Comparison of ENCODE assay signal across 1 cellular context in the genomic region with DNA sequence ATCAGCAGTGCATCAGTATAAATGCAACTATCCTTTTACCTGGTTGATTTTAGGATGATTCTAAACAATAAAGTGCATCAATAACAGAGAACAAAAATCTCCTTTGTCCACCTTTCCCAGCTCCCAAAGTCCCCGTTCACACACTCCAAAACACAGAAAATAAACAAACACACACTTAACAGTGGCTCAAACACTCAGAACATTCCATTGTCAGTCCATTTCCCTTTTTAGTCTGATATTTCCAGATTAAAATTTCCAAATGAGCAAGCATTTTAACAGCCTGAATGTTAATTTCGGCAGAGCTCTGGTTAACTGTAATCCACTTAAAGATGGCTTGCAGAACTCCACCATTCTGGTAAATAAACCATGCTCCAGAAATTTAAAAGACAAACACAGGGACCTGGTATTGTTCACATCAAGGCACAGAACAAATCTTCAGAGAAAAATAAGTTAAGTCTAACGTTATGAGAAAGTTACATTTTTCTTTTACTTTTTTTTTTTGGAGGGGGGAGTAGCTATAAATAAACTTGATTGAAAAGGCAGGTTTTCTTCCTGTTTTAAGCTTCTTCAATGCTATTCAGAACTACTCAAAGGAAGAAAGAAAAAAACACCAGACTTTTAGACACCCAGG.
TF ChIP-seq lines count a peak whose summit lies in the region.

No MANE protein-coding gene starts in this region.

TF ChIP-seq in A549, 52 proteins besides CTCF, POLR2A, EP300 and RAD21 (continued from another document):
- TF ChIP-seq, protein P1, sequence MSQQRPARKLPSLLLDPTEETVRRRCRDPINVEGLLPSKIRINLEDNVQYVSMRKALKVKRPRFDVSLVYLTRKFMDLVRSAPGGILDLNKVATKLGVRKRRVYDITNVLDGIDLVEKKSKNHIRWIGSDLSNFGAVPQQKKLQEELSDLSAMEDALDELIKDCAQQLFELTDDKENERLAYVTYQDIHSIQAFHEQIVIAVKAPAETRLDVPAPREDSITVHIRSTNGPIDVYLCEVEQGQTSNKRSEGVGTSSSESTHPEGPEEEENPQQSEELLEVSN (IDR thresholded peaks at IDR 0.05; ENCODE audit: borderline replicate concordance, low read depth) = no peak
- TF ChIP-seq PHF8 (IDR thresholded peaks at IDR 0.05; ENCODE audit: borderline replicate concordance, low read depth) = no peak
- TF ChIP-seq, protein P2, sequence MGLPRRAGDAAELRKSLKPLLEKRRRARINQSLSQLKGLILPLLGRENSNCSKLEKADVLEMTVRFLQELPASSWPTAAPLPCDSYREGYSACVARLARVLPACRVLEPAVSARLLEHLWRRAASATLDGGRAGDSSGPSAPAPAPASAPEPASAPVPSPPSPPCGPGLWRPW (IDR thresholded peaks at IDR 0.05) = no peak
- TF ChIP-seq HOXB5 (CRISPR knock-in tag; IDR thresholded peaks at IDR 0.05) = no peak
- TF ChIP-seq, protein P3, sequence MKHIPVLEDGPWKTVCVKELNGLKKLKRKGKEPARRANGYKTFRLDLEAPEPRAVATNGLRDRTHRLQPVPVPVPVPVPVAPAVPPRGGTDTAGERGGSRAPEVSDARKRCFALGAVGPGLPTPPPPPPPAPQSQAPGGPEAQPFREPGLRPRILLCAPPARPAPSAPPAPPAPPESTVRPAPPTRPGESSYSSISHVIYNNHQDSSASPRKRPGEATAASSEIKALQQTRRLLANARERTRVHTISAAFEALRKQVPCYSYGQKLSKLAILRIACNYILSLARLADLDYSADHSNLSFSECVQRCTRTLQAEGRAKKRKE (CRISPR knock-in tag; IDR thresholded peaks at IDR 0.05; ENCODE audit: low read depth) = no peak
